Comparison of ENCODE assay signal across 8 cellular contexts in genomic region chr12:111406474-111407370, GRCh38. TPM values are rescaled to one million over a fixed set of nuclear protein-coding genes. Genes with fewer than 3 reads are reported as not detected.
A peak's percentile ranks its signal among the peaks of the same experiment; 100 is the strongest.
DNase-seq lines count a peak whose midpoint lies in the region; ATAC-seq and TF ChIP-seq lines count a peak whose summit lies in the region.

No MANE protein-coding gene starts in this region.

- H3K9me3 ChIP-seq in PC-3 (ENCODE audit: low read length) (no peaks in the 10 kb centered on the region), adipocyte (ENCODE audit: control insufficient read depth, low read length) (no peaks in the 10 kb centered on the region), iPS-18a (ENCODE audit: control insufficient read depth, low read depth, low read length) (no peaks in the 10 kb centered on the region)

- peaks cover 10% of the 10 kb centered on the region; the same call in 1 of the 2 replicates for H3K4me1 ChIP-seq in PC-3 (ENCODE audit: insufficient read depth, low read length)
- peaks cover 56% of the 10 kb centered on the region for H3K4me1 ChIP-seq in adipocyte (ENCODE audit: control insufficient read depth, insufficient read depth, low read length)
- H3K4me1 ChIP-seq in iPS-18a (ENCODE audit: control insufficient read depth, low read depth, low read length) = peaks cover 40% of the 10 kb centered on the region

- intact Hi-C loops in PC-3 (cut with micrococcal nuclease) = no loop called here

- H3F3A ChIP-seq in PC-3 (ENCODE audit: low read length, unreplicated experiment) = no peaks in the 10 kb centered on the region

- H3K36me3 ChIP-seq in PC-3 (ENCODE audit: low read depth, low read length) = no peaks in the 10 kb centered on the region
- no peaks in the 10 kb centered on the region for H3K36me3 ChIP-seq in adipocyte (ENCODE audit: control insufficient read depth, insufficient read depth, low read length, severe bottlenecking)
- H3K36me3 ChIP-seq in iPS-18a (ENCODE audit: control insufficient read depth, low read depth, low read length) = no peaks in the 10 kb centered on the region

- CTCF ChIA-PET in PC-3 (lab: Charles Lee) = no interaction called here

- H3K27me3 ChIP-seq in PC-3 (ENCODE audit: low read length) (no peaks in the 10 kb centered on the region), adipocyte (replicated peaks; ENCODE audit: control insufficient read depth, insufficient read depth, low read length) (no peaks in the 10 kb centered on the region), iPS-18a (ENCODE audit: control insufficient read depth, insufficient read depth, low read length) (no peaks in the 10 kb centered on the region)

- TSS peak; percentile 51 for BruUV-seq in PC-3 (replicated peaks; lab: Mats Ljungman, UMichigan)

- peak overlapping the region; percentile 98 for H3K4me2 ChIP-seq in PC-3 (ENCODE audit: low read length)

- H3K4me3 ChIP-seq in PC-3 (ENCODE audit: low read length) = peak overlapping the region; percentile 91
- peak overlapping the region; percentile 94 for H3K4me3 ChIP-seq in adipocyte (ENCODE audit: low read length)
- peak overlapping the region; percentile 82 for H3K4me3 ChIP-seq in iPS-18a (ENCODE audit: low read length)

- H2AFZ ChIP-seq in PC-3 (ENCODE audit: low read length) = peak overlapping the region; percentile 80

- ATAC-seq in PC-3 = no peak
- ATAC-seq in HG03565 (IDR thresholded peaks at IDR 0.05; ENCODE audit: unreplicated experiment) = no peak
- ATAC-seq in HG02981 (IDR thresholded peaks at IDR 0.05; ENCODE audit: unreplicated experiment) = no peak

- H3K79me2 ChIP-seq in PC-3 (ENCODE audit: low read length) = peaks cover 40% of the 10 kb centered on the region

- POLR2A ChIA-PET in PC-3 (lab: Charles Lee; ENCODE audit: unreplicated experiment) = no interaction called here

- H3K9ac ChIP-seq in PC-3 (ENCODE audit: low read length) (peak overlapping the region; percentile 82), adipocyte (ENCODE audit: low read length) (peak overlapping the region; percentile 95), iPS-18a (ENCODE audit: low read length) (peak overlapping the region; percentile 56)

- no peak overlapping the region for H3K27ac ChIP-seq in PC-3 (ENCODE audit: low read length)
- H3K27ac ChIP-seq in iPS-18a (ENCODE audit: low read length) = no peak overlapping the region

- peak; percentile 40 for DNase-seq in ELF-1 (ENCODE audit: low read depth, low spot score)
- DNase-seq in PC-3 = no peak
- peak; percentile 36 for DNase-seq in adipocyte (ENCODE audit: low read depth)
- DNase-seq in stimulated activated CD4-positive, alpha-beta T cell treated with anti-CD3 and anti-CD28 coated beads, Interleukin-1b, Interleukin-23, amount 100 ng/mL, for 48 hours = peak; percentile 55
- no peak for DNase-seq in NCI-H187 treated with DMSO at 0.1 percent for 48 hours (lab: John Stamatoyannopoulos, UW)

- H3K9me2 ChIP-seq in PC-3 (replicated peaks; ENCODE audit: low read length) = no peaks in the 10 kb centered on the region

- no peak for TF ChIP-seq CTCF in PC-3 (conservative IDR thresholded peaks at IDR 0.05; ENCODE audit: low read depth, low read length)

- no peaks in the 10 kb centered on the region for H4K20me1 ChIP-seq in PC-3 (ENCODE audit: low read length)

RNA-seq across cellular contexts. Expression of gene SH2B3, which starts 1.0 kb away (rescaled TPM):
- 12.9 and 34.6 TPM in 2 replicates for total RNA-seq in PC-3 (2014; rRNA removed)

RNA-seq across cellular contexts. Expression of gene PHETA1, which starts 37.8 kb away (rescaled TPM):
- 18.6 and 22.8 TPM in 2 replicates for total RNA-seq in PC-3 (2014; rRNA removed)

Comparison
In these comparisons a context has a peak if more than half of its experiments do, and no peak if none do; other contexts are left out.
1. DNase-seq: peak in ELF-1 (single experiment), adipocyte (single experiment) and stimulated activated CD4-positive, alpha-beta T cell treated with anti-CD3 and anti-CD28 coated beads, Interleukin-1b, Interleukin-23, amount 100 ng/mL, for 48 hours (single experiment); none in PC-3 (single experiment) and NCI-H187 treated with DMSO at 0.1 percent for 48 hours (single experiment).
2. Peak in every context shown above with its lines, with median percentiles within 50 percentile points of each other: H3K4me3 ChIP-seq and H3K9ac ChIP-seq.